ENCODE assay signal across 9 cellular contexts in genomic region chr12:53174881-53175491, GRCh38.
DNase-seq lines count a peak whose midpoint lies in the region; ATAC-seq and TF ChIP-seq lines count a peak whose summit lies in the region.
"Had no signal": no experiment of that assay in that cellular context is flagged by ENCODE, and none has a peak within 500 bp of the region (broad histone marks: within the 10 kb centered on the region; RNA-seq: fewer than 3 reads in every experiment).

No MANE protein-coding gene starts in this region.

- peak overlapping the region in 1 of 3 experiments; percentile 12 for H3K4me3 Mint-ChIP-seq in nephron
- H3K4me3 Mint-ChIP-seq: T-cell had no signal

- H3K4me3 ChIP-seq in brain microvascular endothelial cell (ENCODE audit: low read depth, low read length), result no peak overlapping the region

- in situ Hi-C loops in brain microvascular endothelial cell (cut with HindIII; ENCODE audit: low pct_ligation_motif_present, low sequenced_read_pairs), result no loop called here

- peak overlapping the region in 2 of 3 experiments; percentile 74 to 88 for H3K27ac Mint-ChIP-seq in nephron
- H3K27ac Mint-ChIP-seq: T-cell had no signal

- CTCF ChIA-PET in GM10248 (lab: Yijun Ruan, JAX), result interaction anchor here (1.1 to 16.2 kb wide), 7 partner anchors 12 to 146 kb away, joined by 3 to 147 read pairs (median 5); partner anchors contain the start of gene AAAS

- peak; percentile 24 for DNase-seq in GM10248 (ENCODE audit: extremely low spot score)
- DNase-seq in NCI-H187 (lab: John Stamatoyannopoulos, UW), result peak; percentile 65 to 70
- no peak for DNase-seq in brain microvascular endothelial cell
- DNase-seq in effector CD8-positive, alpha-beta T cell (lab: John Stamatoyannopoulos, UW), result no peak
- no peak for DNase-seq in COLO829 (ENCODE audit: low spot score)
- DNase-seq in NCI-H2171 (lab: John Stamatoyannopoulos, UW), result no peak
- DNase-seq: T-cell had no signal

- TF ChIP-seq CTCF in GM10248 (IDR thresholded peaks at IDR 0.05; ENCODE audit: control extremely low read depth, extremely low read depth, low read depth, missing control alignments) (peak; percentile 18), brain microvascular endothelial cell (IDR thresholded peaks at IDR 0.05; ENCODE audit: low read depth, low read length, missing control alignments) (peak; percentile 35), nephron (IDR thresholded peaks at IDR 0.05; ENCODE audit: unreplicated experiment in 3 of 3) (peak in 1 of 3 experiments; percentile 15)

- POLR2A ChIA-PET in GM10248 (lab: Yijun Ruan, JAX), result no interaction called here

- peaks cover 4% of the 10 kb centered on the region for H3K36me3 Mint-ChIP-seq in nephron (ENCODE audit: low read depth)

- H3K9me3 Mint-ChIP-seq in nephron, result no peaks in the 10 kb centered on the region
- H3K9me3 Mint-ChIP-seq: T-cell had no signal

- no peaks in the 10 kb centered on the region for H3K27me3 ChIP-seq in brain microvascular endothelial cell (replicated peaks)

- H3K36me3 ChIP-seq in brain microvascular endothelial cell (replicated peaks), result peaks cover 3% of the 10 kb centered on the region

- peaks cover 49% of the 10 kb centered on the region for H3K4me1 Mint-ChIP-seq in nephron

- no peak for ATAC-seq in HG02973 (IDR thresholded peaks at IDR 0.05; ENCODE audit: unreplicated experiment)

- no peaks in the 10 kb centered on the region for H3K27me3 Mint-ChIP-seq in nephron (ENCODE audit: low read depth)
- H3K27me3 Mint-ChIP-seq: T-cell had no signal

- no peak overlapping the region for H3K27ac ChIP-seq in brain microvascular endothelial cell

Comparison
In these comparisons a context has a peak if more than half of its experiments do, and no peak if none do; other contexts are left out.
1. DNase-seq: peak in GM10248 (single experiment) and NCI-H187 (2 of 2); none in brain microvascular endothelial cell (single experiment), effector CD8-positive, alpha-beta T cell (single experiment), COLO829 (single experiment) and NCI-H2171 (single experiment).